ENCODE assay signal across 9 cellular contexts in the genomic region with DNA sequence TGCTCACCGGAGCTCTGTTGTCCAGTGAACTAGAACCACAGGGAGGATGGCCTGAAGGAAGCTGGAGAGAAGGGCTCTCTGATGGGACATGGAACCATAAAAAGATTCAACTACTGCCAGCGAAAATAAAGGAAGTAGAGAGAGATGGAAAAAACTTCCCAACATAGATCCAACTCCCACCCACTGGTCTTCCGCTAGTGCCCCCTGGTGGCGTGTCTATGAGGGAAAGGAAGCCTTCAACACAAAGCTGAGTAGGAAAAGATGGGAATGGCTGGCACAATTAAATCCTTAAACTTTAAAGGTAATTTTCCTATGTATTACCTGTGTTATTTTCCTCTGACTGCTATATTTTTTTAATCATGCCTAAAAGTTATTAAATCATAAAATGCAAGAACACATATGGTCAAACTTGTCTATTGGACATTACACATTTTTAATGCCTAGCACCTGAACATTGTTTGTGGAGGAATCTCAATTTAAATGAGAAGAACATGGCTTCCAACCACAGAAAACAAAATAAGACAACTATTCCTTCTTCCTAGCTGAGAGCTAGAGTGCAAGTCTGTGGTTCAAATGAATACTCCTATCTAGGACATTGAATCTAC. TPM values are rescaled to one million over a fixed set of nuclear protein-coding genes. Genes with fewer than 3 reads are reported as not detected.
DNase-seq lines count a peak whose midpoint lies in the region; ATAC-seq and TF ChIP-seq lines count a peak whose summit lies in the region.
"Had no signal": no experiment of that assay in that cellular context is flagged by ENCODE, and none has a peak within 500 bp of the region (broad histone marks: within the 10 kb centered on the region; RNA-seq: fewer than 3 reads in every experiment).

No MANE protein-coding gene starts in this region.

- H3K4me3 ChIP-seq in vagina = no peak overlapping the region

- H3K9me3 ChIP-seq in vagina = no peaks in the 10 kb centered on the region

- no peaks in the 10 kb centered on the region for H3K4me1 ChIP-seq in vagina

- TF ChIP-seq CTCF in vagina (IDR thresholded peaks at IDR 0.05) = peak in 1 of 3 experiments; percentile 32

- DNase-seq in NCI-H345 (lab: John Stamatoyannopoulos, UW) (peak; percentile 0), NCI-H345 treated with DMSO at 0.1 percent for 48 hours (lab: John Stamatoyannopoulos, UW; ENCODE audit: unreplicated experiment) (no peak), M059J (ENCODE audit: low read depth) (peak; percentile 11), iPS-NIHi7 (ENCODE audit: extremely low spot score) (peak; percentile 67), vagina (ENCODE audit: extremely low spot score in 2 of 2) (no peak)
- DNase-seq in activated gamma-delta T cell treated with anti-CD3 and anti-CD28 coated beads, Interleukin-2, amount 50 U/mL, for 16 hours (ENCODE audit: low read depth) = peak; percentile 6
- peak; percentile 11 to 16 for DNase-seq in stimulated activated CD4-positive, alpha-beta T cell treated with anti-CD3 and anti-CD28 coated beads, Interleukin-4, amount 100 ng/mL, for 48 hours (ENCODE audit: low read depth in 2 of 2)
- DNase-seq: activated naive CD8-positive, alpha-beta T cell treated with anti-CD3 and anti-CD28 coated beads, Interleukin-2, amount 10 ng/mL, durations not matched to agents 7 days and 5 days had no signal

- no peak for ATAC-seq in HG03045 (IDR thresholded peaks at IDR 0.05; ENCODE audit: unreplicated experiment)

- intact Hi-C loops in vagina (cut with DNase I) = no loop called here

- H3K27ac ChIP-seq in vagina = no peak overlapping the region

- H3K27me3 ChIP-seq in vagina = no peaks in the 10 kb centered on the region

- no peak for TF ChIP-seq POLR2A in vagina (IDR thresholded peaks at IDR 0.05)

- peaks cover 0 to 23% of the 10 kb centered on the region in 2 donors for H3K36me3 ChIP-seq in vagina

RNA-seq across cellular contexts. Expression of gene CEP120, which starts 51.5 kb away (rescaled TPM):
- total RNA-seq in M059J (2014; rRNA removed; shearing (Covaris generic)) = 14.2 and 15.3 TPM in 2 replicates
- 16.9 TPM for total RNA-seq in vagina

Comparison
In these comparisons a context has a peak if more than half of its experiments do, and no peak if none do; other contexts are left out.
1. DNase-seq: peak in NCI-H345 (single experiment), M059J (single experiment), activated gamma-delta T cell treated with anti-CD3 and anti-CD28 coated beads, Interleukin-2, amount 50 U/mL, for 16 hours (single experiment), iPS-NIHi7 (single experiment) and stimulated activated CD4-positive, alpha-beta T cell treated with anti-CD3 and anti-CD28 coated beads, Interleukin-4, amount 100 ng/mL, for 48 hours (2 of 2); none in NCI-H345 treated with DMSO at 0.1 percent for 48 hours (single experiment) and vagina (0 of 2).